In the genomic region with DNA sequence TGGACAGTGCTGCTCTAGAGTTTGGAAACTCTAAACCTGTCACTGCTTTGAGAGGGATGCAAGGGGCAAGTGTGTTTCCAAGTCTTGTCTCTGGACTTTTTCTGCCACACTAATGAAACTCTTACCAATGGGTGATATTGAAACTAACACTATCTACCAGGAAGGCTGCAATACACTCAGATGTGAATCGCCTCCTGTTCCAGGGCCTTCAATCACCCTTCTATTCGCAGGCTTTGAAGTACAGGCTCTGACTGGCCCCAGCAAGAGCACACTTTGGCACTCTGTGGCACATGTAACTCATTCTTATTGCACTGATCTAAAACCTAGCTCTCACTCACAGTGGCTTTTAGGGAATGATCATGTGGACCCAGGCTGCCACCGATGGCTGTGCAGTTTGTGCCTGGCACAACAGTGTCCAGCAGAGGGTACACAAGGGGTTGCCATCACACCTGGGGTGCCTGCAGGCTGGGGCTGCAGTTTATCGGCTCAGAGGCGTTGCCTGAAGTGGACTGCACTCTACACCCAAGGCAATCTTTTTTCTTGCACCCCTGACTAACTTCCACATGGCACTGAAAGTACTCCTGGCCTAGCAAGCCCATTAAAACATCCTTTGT, we compare ENCODE assay signal across 14 cellular contexts.
DNase-seq lines count a peak whose midpoint lies in the region; ATAC-seq and TF ChIP-seq lines count a peak whose summit lies in the region.
"Had no signal": no experiment of that assay in that cellular context is flagged by ENCODE, and none has a peak within 500 bp of the region (broad histone marks: within the 10 kb centered on the region; RNA-seq: fewer than 3 reads in every experiment).

No MANE protein-coding gene starts in this region.

- H3K27ac ChIP-seq in mammary epithelial cell (ENCODE audit: insufficient read depth, low read depth, low read length) = no peak overlapping the region
- H3K27ac ChIP-seq in breast epithelium = peak overlapping the region in 1 of 2 donors; percentile 8
- no peak overlapping the region for H3K27ac ChIP-seq in left lung
- H3K27ac ChIP-seq in suprapubic skin = peak overlapping the region; percentile 53
- H3K27ac ChIP-seq: thoracic aorta had no signal

- H2AFZ ChIP-seq in mammary epithelial cell (ENCODE audit: low read depth, low read length) = peak overlapping the region; percentile 75

- H3K9me3 ChIP-seq in mammary epithelial cell (replicated peaks; ENCODE audit: insufficient read depth, low read length) = peaks cover 5% of the 10 kb centered on the region
- no peaks in the 10 kb centered on the region for H3K9me3 ChIP-seq in breast epithelium
- no peaks in the 10 kb centered on the region for H3K9me3 ChIP-seq in left lung
- H3K9me3 ChIP-seq in suprapubic skin = no peaks in the 10 kb centered on the region
- H3K9me3 ChIP-seq: thoracic aorta had no signal

- intact Hi-C loops in mammary epithelial cell (cut with micrococcal nuclease) (loop anchor here (5.0 kb wide), 1 partner anchor 176 kb away; no protein-coding TSS in a partner anchor), breast epithelium (cut with DNase I; ENCODE audit: low total_unique reads) (no loop called here), left lung (cut with DNase I) (no loop called here)

- TF ChIP-seq CTCF in mammary epithelial cell (conservative IDR thresholded peaks at IDR 0.05 in 1 of 2, IDR thresholded peaks at IDR 0.05 in 1 of 2; ENCODE audit: extremely low read depth in 1 of 2, insufficient read depth in 1 of 2, low read depth in 1 of 2, low read length in 2 of 2) = peak in 1 of 2 donors; percentile 33
- no peak for TF ChIP-seq CTCF in breast epithelium (IDR thresholded peaks at IDR 0.05)
- TF ChIP-seq CTCF in choroid plexus epithelial cell (conservative IDR thresholded peaks at IDR 0.05; ENCODE audit: low read depth, low read length) = no peak
- no peak for TF ChIP-seq CTCF in left lung (IDR thresholded peaks at IDR 0.05)
- TF ChIP-seq CTCF in suprapubic skin (IDR thresholded peaks at IDR 0.05) = no peak
- TF ChIP-seq CTCF in GM13977 (IDR thresholded peaks at IDR 0.05; ENCODE audit: extremely low read depth, insufficient read depth, missing control alignments) = no peak

- peak; percentile 37 for ATAC-seq in left lung

- peaks cover 18% of the 10 kb centered on the region for H3K4me1 ChIP-seq in mammary epithelial cell (ENCODE audit: insufficient read depth, low read length)
- no peaks in the 10 kb centered on the region for H3K4me1 ChIP-seq in breast epithelium
- peaks cover 5 to 21% of the 10 kb centered on the region in 2 donors for H3K4me1 ChIP-seq in left lung
- H3K4me1 ChIP-seq in suprapubic skin = peaks cover 15% of the 10 kb centered on the region

- CTCF ChIA-PET in mammary epithelial cell (lab: Charles Lee; ENCODE audit: low non-redundant PET) = no interaction called here

- H3K9ac ChIP-seq in mammary epithelial cell (ENCODE audit: insufficient read depth, low read length) = no peak overlapping the region

- in situ Hi-C loops in mammary epithelial cell (cut with MboI; ENCODE audit: low sequenced_read_pairs in 2 of 2) (no loop called here), GM13977 (cut with MboI; ENCODE audit: low pct_unique_long_range_greater_than_20kb, low sequenced_read_pairs, unreplicated experiment) (no loop called here)

- H3K79me2 ChIP-seq in mammary epithelial cell (ENCODE audit: insufficient read depth, low read length) = no peaks in the 10 kb centered on the region

- no peak overlapping the region for H3K4me3 ChIP-seq in mammary epithelial cell (replicated peaks in 1 of 3; ENCODE audit: insufficient read depth in 1 of 3, low read depth in 2 of 3, low read length in 3 of 3)
- no peak overlapping the region for H3K4me3 ChIP-seq in breast epithelium
- H3K4me3 ChIP-seq in choroid plexus epithelial cell (ENCODE audit: low read depth, low read length) = no peak overlapping the region
- no peak overlapping the region for H3K4me3 ChIP-seq in left lung
- no peak overlapping the region for H3K4me3 ChIP-seq in suprapubic skin
- H3K4me3 ChIP-seq: smooth muscle cell, thoracic aorta had no signal

- peak; percentile 21 for DNase-seq in mammary epithelial cell
- no peak for DNase-seq in breast epithelium (ENCODE audit: low spot score in 2 of 2)
- DNase-seq in choroid plexus epithelial cell (ENCODE audit: low read depth) = peak; percentile 36
- no peak for DNase-seq in left lung
- DNase-seq in suprapubic skin (ENCODE audit: low spot score in 2 of 2) = no peak
- no peak for DNase-seq in GM13977 (ENCODE audit: low spot score)
- DNase-seq in NCI-H774 (lab: John Stamatoyannopoulos, UW) = no peak
- DNase-seq in NCI-H446 treated with DMSO at 0.1 percent for 48 hours (lab: John Stamatoyannopoulos, UW) = no peak
- DNase-seq: dermis blood vessel endothelial cell, HFFc6, MM.1S, NCI-H748 treated with DMSO at 0.1 percent for 48 hours had no signal

- H4K20me1 ChIP-seq in mammary epithelial cell (ENCODE audit: insufficient read depth, low read length) = no peaks in the 10 kb centered on the region

- BruUV-seq in mammary epithelial cell (replicated peaks; lab: Mats Ljungman, UMichigan) = no TSS peak

- no peaks in the 10 kb centered on the region for H3K36me3 ChIP-seq in mammary epithelial cell (ENCODE audit: insufficient read depth, low read length)
- H3K36me3 ChIP-seq in breast epithelium = no peaks in the 10 kb centered on the region
- no peaks in the 10 kb centered on the region for H3K36me3 ChIP-seq in left lung
- H3K36me3 ChIP-seq in suprapubic skin = no peaks in the 10 kb centered on the region
- H3K36me3 ChIP-seq: thoracic aorta had no signal

- TF ChIP-seq POLR2A in breast epithelium (IDR thresholded peaks at IDR 0.05) = no peak
- no peak for TF ChIP-seq POLR2A in suprapubic skin (IDR thresholded peaks at IDR 0.05)

- H3K27me3 ChIP-seq in mammary epithelial cell (ENCODE audit: insufficient read depth, low read length) = no peaks in the 10 kb centered on the region
- no peaks in the 10 kb centered on the region for H3K27me3 ChIP-seq in breast epithelium
- no peaks in the 10 kb centered on the region for H3K27me3 ChIP-seq in left lung
- H3K27me3 ChIP-seq in suprapubic skin = no peaks in the 10 kb centered on the region

- peak overlapping the region; percentile 46 for H3K4me2 ChIP-seq in mammary epithelial cell (ENCODE audit: insufficient read depth, low read depth, low read length)
- H3K4me2 ChIP-seq: smooth muscle cell had no signal

- dilution Hi-C loops in mammary epithelial cell (cut with HindIII; ENCODE audit: low sequenced_read_pairs) = no loop called here

- WGBS in mammary epithelial cell (ENCODE audit: low coverage, missing lambda C conversion rate) = 16% methylated on average over 5 of the region's 5 CpGs
- 50% methylated on average over 5 of the region's 5 CpGs for WGBS in suprapubic skin

- no peak for TF ChIP-seq EP300 in suprapubic skin (IDR thresholded peaks at IDR 0.05)

Comparison
In these comparisons a context has a peak if more than half of its experiments do, and no peak if none do; other contexts are left out.
1. DNase-seq: peak in mammary epithelial cell (single experiment) and choroid plexus epithelial cell (single experiment); none in breast epithelium (0 of 2), left lung (0 of 2), suprapubic skin (0 of 2), GM13977 (single experiment), NCI-H774 (single experiment) and NCI-H446 treated with DMSO at 0.1 percent for 48 hours (single experiment).